In the genomic region with DNA sequence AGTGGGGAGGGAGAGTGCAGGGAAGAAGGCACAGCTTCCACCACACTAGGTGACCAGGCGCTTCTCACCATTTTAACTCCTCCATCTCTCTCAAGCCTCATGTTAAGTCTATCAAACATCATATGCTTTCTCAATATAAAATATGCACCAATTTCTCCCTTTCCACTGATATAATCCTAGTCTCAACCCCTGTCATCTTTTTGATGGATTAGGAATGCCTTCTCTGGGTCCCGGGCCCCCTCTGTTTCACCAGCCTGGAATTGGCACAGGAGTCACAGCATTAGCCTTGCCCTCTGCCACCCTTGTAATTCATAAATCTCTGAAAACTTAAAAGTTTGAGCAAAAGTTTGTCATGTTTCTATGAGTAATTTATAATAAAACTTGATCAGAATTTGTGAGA, we compare ENCODE assay signal across 9 cellular contexts. TPM values are rescaled to one million over a fixed set of nuclear protein-coding genes. Genes with fewer than 3 reads are reported as not detected.
"Had no signal": no experiment of that assay in that cellular context is flagged by ENCODE, and none has a peak within 500 bp of the region (broad histone marks: within the 10 kb centered on the region; RNA-seq: fewer than 3 reads in every experiment).

Gene ZSCAN4, plus strand, starts transcription at position 301 of the 400 bp plus-strand sequence. CDS start 7,211 bp downstream, outside the sequence.

- DNase-seq: KBM-7, KG1 had no signal

- H3K9ac ChIP-seq: KMS-11 had no signal

- H3K4me2 ChIP-seq: KMS-11 had no signal

- H3K27ac ChIP-seq: HL-60, KMS-11 had no signal

- H3K4me3 ChIP-seq: K562 had no signal

- ATAC-seq: K562 had no signal

- FAIRE-seq: HTR-8/SVneo, K562 had no signal

RNA-seq across cellular contexts. Expression of gene ZSCAN4, which starts in this region (rescaled TPM):
- total RNA-seq: HT-29, HT1080, K562 had no signal
- polyA plus RNA-seq: IgD-negative memory B cell, K562 had no signal
